In genomic region chr14:23121401-23121800, GRCh38 we compare ENCODE assay signal across 9 cellular contexts. TPM values are rescaled to one million over a fixed set of nuclear protein-coding genes. Genes with fewer than 3 reads are reported as not detected.
DNase-seq lines count a peak whose midpoint lies in the region; ATAC-seq and TF ChIP-seq lines count a peak whose summit lies in the region.
"Had no signal": no experiment of that assay in that cellular context is flagged by ENCODE, and none has a peak within 500 bp of the region (broad histone marks: within the 10 kb centered on the region; RNA-seq: fewer than 3 reads in every experiment).

No MANE protein-coding gene starts in this region.

- TF ChIP-seq CTCF in endodermal cell (conservative IDR thresholded peaks at IDR 0.05) (no peak), omental fat pad (IDR thresholded peaks at IDR 0.05) (no peak)

- no peak overlapping the region for H3K27ac ChIP-seq in endodermal cell (ENCODE audit: low read depth, low read length)
- H3K27ac ChIP-seq: suprapubic skin had no signal

- H3K36me3 Mint-ChIP-seq in endodermal cell (ENCODE audit: low read depth) = no peaks in the 10 kb centered on the region
- H3K36me3 Mint-ChIP-seq in T-helper 2 cell treated with Interferon-gamma antibody and Interleukin-4, amounts not matched to agents 5 μg/mL and 100 μg/mL, for 36 hours (ENCODE audit: low read depth) = no peaks in the 10 kb centered on the region

- WGBS in endodermal cell (ENCODE audit: insufficient coverage in 1 of 2, insufficient read length in 1 of 2), 2 experiments = 54 to 68% methylated on average over 4 to 6 of the region's 6 CpGs

- no peak overlapping the region for H3K4me3 Mint-ChIP-seq in endodermal cell
- H3K4me3 Mint-ChIP-seq in T-helper 2 cell treated with Interferon-gamma antibody and Interleukin-4, amounts not matched to agents 5 μg/mL and 100 μg/mL, for 36 hours = no peak overlapping the region

- no peaks in the 10 kb centered on the region for H3K36me3 ChIP-seq in endodermal cell (ENCODE audit: control insufficient read depth, insufficient read depth, low read length)
- H3K36me3 ChIP-seq: suprapubic skin had no signal

- H3K27ac Mint-ChIP-seq in endodermal cell = peak overlapping the region; percentile 58
- H3K27ac Mint-ChIP-seq in T-helper 2 cell treated with Interferon-gamma antibody and Interleukin-4, amounts not matched to agents 5 μg/mL and 100 μg/mL, for 36 hours = no peak overlapping the region

- H3K27me3 ChIP-seq in endodermal cell (ENCODE audit: control insufficient read depth, insufficient read depth, low read length, poor library complexity, severe bottlenecking) = no peaks in the 10 kb centered on the region
- H3K27me3 ChIP-seq: suprapubic skin had no signal

- no peak overlapping the region for H3K4me3 ChIP-seq in endodermal cell (ENCODE audit: low read length)
- H3K4me3 ChIP-seq: suprapubic skin had no signal

- H3K9me3 Mint-ChIP-seq in endodermal cell = no peaks in the 10 kb centered on the region
- H3K9me3 Mint-ChIP-seq in T-helper 2 cell treated with Interferon-gamma antibody and Interleukin-4, amounts not matched to agents 5 μg/mL and 100 μg/mL, for 36 hours = no peaks in the 10 kb centered on the region

- H3K9me3 ChIP-seq in endodermal cell (ENCODE audit: control insufficient read depth, low read length) = no peaks in the 10 kb centered on the region
- H3K9me3 ChIP-seq: suprapubic skin had no signal

- H3K4me1 ChIP-seq in endodermal cell (ENCODE audit: control insufficient read depth, insufficient read depth, low read length) = peaks cover 12% of the 10 kb centered on the region

- ATAC-seq in GM18502 (IDR thresholded peaks at IDR 0.05; ENCODE audit: poor library complexity, unreplicated experiment) (peak; percentile 39), omental fat pad (ENCODE audit: low FRiP score) (peak; percentile 79)

- DNase-seq in M059J (ENCODE audit: low read depth) (peak; percentile 83), endodermal cell (peak; percentile 69), omental fat pad (ENCODE audit: low spot score) (no peak), LoVo (ENCODE audit: low spot score) (no peak), cerebellar nuclear complex (lab: John Stamatoyannopoulos, UW) (no peak)
- no peak for DNase-seq in stimulated activated CD4-positive, alpha-beta T cell treated with anti-CD3 and anti-CD28 coated beads, Interleukin-2, amount 100 ng/mL, for 24 hours
- DNase-seq in T-helper 2 cell treated with Interferon-gamma antibody and Interleukin-4, amounts not matched to agents 5 μg/mL and 100 μg/mL, for 36 hours (ENCODE audit: low spot score) = no peak

- H3K9ac ChIP-seq in endodermal cell (ENCODE audit: extremely low read depth, low read length, poor library complexity, severe bottlenecking) = no peak overlapping the region

- H3K27me3 Mint-ChIP-seq in endodermal cell (ENCODE audit: insufficient read depth) = peaks cover 4% of the 10 kb centered on the region
- no peaks in the 10 kb centered on the region for H3K27me3 Mint-ChIP-seq in T-helper 2 cell treated with Interferon-gamma antibody and Interleukin-4, amounts not matched to agents 5 μg/mL and 100 μg/mL, for 36 hours (ENCODE audit: low read depth)

- H3K4me1 Mint-ChIP-seq in endodermal cell = peaks cover 47% of the 10 kb centered on the region
- peaks cover 24% of the 10 kb centered on the region for H3K4me1 Mint-ChIP-seq in T-helper 2 cell treated with Interferon-gamma antibody and Interleukin-4, amounts not matched to agents 5 μg/mL and 100 μg/mL, for 36 hours (ENCODE audit: low read depth)

RNA-seq across cellular contexts. Expression of gene CEBPE, which starts 2.3 kb away (rescaled TPM):
- total RNA-seq in M059J (2014; rRNA removed; shearing (Covaris generic)) = not detected in 2 replicates
- not detected for total RNA-seq in endodermal cell
- polyA plus RNA-seq in endodermal cell (2013, experiment 1 of 2) = not detected
- polyA plus RNA-seq in endodermal cell (2013, experiment 2 of 2) = not detected
- 1 to 10 TPM in 1 of 4 donors, under 1 TPM in 2, not detected in 1; 0.36 to 2.7 (median 0.37) TPM for total RNA-seq in omental fat pad
- total RNA-seq: suprapubic skin had no signal

RNA-seq across cellular contexts. Expression of gene CIROP, which starts 16.6 kb away (rescaled TPM):
- not detected in 2 replicates for total RNA-seq in M059J (2014; rRNA removed; shearing (Covaris generic))
- total RNA-seq in endodermal cell = 1 to 10 TPM in 1 of 2 donors, under 1 TPM in 1; 0.64 to 1.4 TPM
- polyA plus RNA-seq in endodermal cell (2013, experiment 1 of 2) = not detected
- not detected for polyA plus RNA-seq in endodermal cell (2013, experiment 2 of 2)
- total RNA-seq in omental fat pad = under 1 TPM in 1 of 4 donors, not detected in 3; 0.25 TPM
- total RNA-seq: suprapubic skin had no signal

RNA-seq across cellular contexts. Expression of gene C14orf119, which starts 26.1 kb away (rescaled TPM):
- total RNA-seq in M059J (2014; rRNA removed; shearing (Covaris generic)) = 67.5 and 78.5 TPM in 2 replicates
- total RNA-seq in endodermal cell (10 to 100 TPM; 76.7 to 82.9 TPM), omental fat pad (10 to 100 TPM; 39.2 to 46.7 (median 43.6) TPM)
- 61.4 TPM for polyA plus RNA-seq in endodermal cell (2013, experiment 1 of 2)
- 63.7 TPM for polyA plus RNA-seq in endodermal cell (2013, experiment 2 of 2)

RNA-seq across cellular contexts. Expression of gene ACIN1, which starts 26.5 kb away (rescaled TPM):
- total RNA-seq in M059J (2014; rRNA removed; shearing (Covaris generic)) = 47.1 and 64.0 TPM in 2 replicates
- 100 to 1,000 TPM; 314 to 367 TPM for total RNA-seq in endodermal cell
- polyA plus RNA-seq in endodermal cell (2013, experiment 1 of 2) = 253 TPM
- polyA plus RNA-seq in endodermal cell (2013, experiment 2 of 2) = 214 TPM
- 100 to 1,000 TPM in 3 of 4 donors, 10 to 100 TPM in 1; 85.6 to 143 (median 120) TPM for total RNA-seq in omental fat pad

Comparison
In these comparisons a context has a peak if more than half of its experiments do, and no peak if none do; other contexts are left out.
1. DNase-seq: peak in M059J (single experiment) and endodermal cell (single experiment); none in omental fat pad (single experiment), LoVo (single experiment), cerebellar nuclear complex (0 of 2), stimulated activated CD4-positive, alpha-beta T cell treated with anti-CD3 and anti-CD28 coated beads, Interleukin-2, amount 100 ng/mL, for 24 hours (0 of 2) and T-helper 2 cell treated with Interferon-gamma antibody and Interleukin-4, amounts not matched to agents 5 μg/mL and 100 μg/mL, for 36 hours (single experiment).